8 cellular contexts compared by ENCODE assay signal in genomic region chr2:173355866-173356508, GRCh38. TPM values are rescaled to one million over a fixed set of nuclear protein-coding genes. Genes with fewer than 3 reads are reported as not detected.
DNase-seq lines count a peak whose midpoint lies in the region; ATAC-seq, FAIRE-seq and TF ChIP-seq lines count a peak whose summit lies in the region.

No MANE protein-coding gene starts in this region.

- no peak for DNase-seq in activated naive CD4-positive, alpha-beta T cell treated with anti-CD3 and anti-CD28 coated beads for 36 hours
- DNase-seq in activated naive CD4-positive, alpha-beta T cell treated with Interleukin-2 at 50 U/mL for 16 hours = no peak
- DNase-seq in foreskin keratinocyte = peak; percentile 87 to 92
- DNase-seq in MV-4-11 (lab: John Stamatoyannopoulos, UW) = no peak
- no peak for DNase-seq in activated CD8-positive, alpha-beta memory T cell treated with anti-CD3 and anti-CD28 coated beads, Interleukin-2, amount 50 U/mL, for 48 hours
- DNase-seq in pancreas = no peak

- H3K4me3 ChIP-seq in pancreas = peak overlapping the region in 2 of 4 donors; percentile 63 to 71

- FAIRE-seq in pancreas (lab: Jason Lieb, UNC) = no peak

- TF ChIP-seq CTCF in foreskin keratinocyte (conservative IDR thresholded peaks at IDR 0.05) (peak; percentile 2), pancreas (IDR thresholded peaks at IDR 0.05) (no peak)

- H3K27ac ChIP-seq in foreskin keratinocyte = peak overlapping the region; percentile 67
- no peak overlapping the region for H3K27ac ChIP-seq in pancreas

- ATAC-seq in SK-N-SH treated with all-trans-retinoic acid at 6 μM for 48 hours (peak; percentile 23), foreskin keratinocyte (peak; percentile 73), pancreas (no peak)

- H3K4me3 Mint-ChIP-seq in activated naive CD4-positive, alpha-beta T cell treated with anti-CD3 and anti-CD28 coated beads for 36 hours = peak overlapping the region; percentile 83
- peak overlapping the region; percentile 89 for H3K4me3 Mint-ChIP-seq in stimulated activated naive CD8-positive, alpha-beta T cell treated with anti-CD3 and anti-CD28 coated beads, Interleukin-15, Interleukin-2, amounts not matched to agents 100 ng/mL and 50 ng/mL, for 24 hours

- H3K4me1 ChIP-seq in foreskin keratinocyte (no peaks in the 10 kb centered on the region), pancreas (peaks cover 5 to 6% (median 5%) of the 10 kb centered on the region in 3 donors)

- CTCF ChIA-PET in activated naive CD4-positive, alpha-beta T cell treated with anti-CD3 and anti-CD28 coated beads for 36 hours (lab: Charles Lee) = no interaction called here

- H3K27me3 Mint-ChIP-seq in activated naive CD4-positive, alpha-beta T cell treated with anti-CD3 and anti-CD28 coated beads for 36 hours (ENCODE audit: low read depth) = peaks cover 42% of the 10 kb centered on the region
- H3K27me3 Mint-ChIP-seq in stimulated activated naive CD8-positive, alpha-beta T cell treated with anti-CD3 and anti-CD28 coated beads, Interleukin-15, Interleukin-2, amounts not matched to agents 100 ng/mL and 50 ng/mL, for 24 hours = peaks cover 38% of the 10 kb centered on the region

- H3K27ac Mint-ChIP-seq in activated naive CD4-positive, alpha-beta T cell treated with anti-CD3 and anti-CD28 coated beads for 36 hours = no peak overlapping the region
- H3K27ac Mint-ChIP-seq in stimulated activated naive CD8-positive, alpha-beta T cell treated with anti-CD3 and anti-CD28 coated beads, Interleukin-15, Interleukin-2, amounts not matched to agents 100 ng/mL and 50 ng/mL, for 24 hours = peak overlapping the region; percentile 81

- 64 to 65% methylated on average over 16 of the region's 16 CpGs for WGBS in pancreas, 2 donors

- H3K4me1 Mint-ChIP-seq in activated naive CD4-positive, alpha-beta T cell treated with anti-CD3 and anti-CD28 coated beads for 36 hours (ENCODE audit: low read depth) = peaks cover 14% of the 10 kb centered on the region
- peaks cover 49% of the 10 kb centered on the region for H3K4me1 Mint-ChIP-seq in stimulated activated naive CD8-positive, alpha-beta T cell treated with anti-CD3 and anti-CD28 coated beads, Interleukin-15, Interleukin-2, amounts not matched to agents 100 ng/mL and 50 ng/mL, for 24 hours (ENCODE audit: low read depth)

- H3K27me3 ChIP-seq in foreskin keratinocyte (peaks cover 3% of the 10 kb centered on the region), pancreas (peaks cover 0 to 18% (median 0%) of the 10 kb centered on the region in 4 donors)

- H3K9me3 ChIP-seq in pancreas = no peaks in the 10 kb centered on the region

- H3K9me3 Mint-ChIP-seq in activated naive CD4-positive, alpha-beta T cell treated with anti-CD3 and anti-CD28 coated beads for 36 hours = no peaks in the 10 kb centered on the region
- H3K9me3 Mint-ChIP-seq in stimulated activated naive CD8-positive, alpha-beta T cell treated with anti-CD3 and anti-CD28 coated beads, Interleukin-15, Interleukin-2, amounts not matched to agents 100 ng/mL and 50 ng/mL, for 24 hours = no peaks in the 10 kb centered on the region

- no peaks in the 10 kb centered on the region for H3K36me3 ChIP-seq in pancreas

- H3K36me3 Mint-ChIP-seq in activated naive CD4-positive, alpha-beta T cell treated with anti-CD3 and anti-CD28 coated beads for 36 hours (ENCODE audit: low read depth) = peaks cover 38% of the 10 kb centered on the region
- H3K36me3 Mint-ChIP-seq in stimulated activated naive CD8-positive, alpha-beta T cell treated with anti-CD3 and anti-CD28 coated beads, Interleukin-15, Interleukin-2, amounts not matched to agents 100 ng/mL and 50 ng/mL, for 24 hours (ENCODE audit: low read depth) = peaks cover 43% of the 10 kb centered on the region

- intact Hi-C loops in activated naive CD4-positive, alpha-beta T cell treated with anti-CD3 and anti-CD28 coated beads for 36 hours (cut with micrococcal nuclease) = loop anchor here (1.0 to 10.0 kb wide), 6 partner anchors 14 to 971 kb away; partner anchors contain the start of genes OLA1 and SP3
- intact Hi-C loops in pancreas (cut with DNase I) = no loop called here

TF ChIP-seq in SK-N-SH treated with all-trans-retinoic acid at 6 μM for 48 hours, 23 proteins besides CTCF, POLR2A, EP300 and RAD21 (continues in another document):
- no peak for TF ChIP-seq PPARA (CRISPR knock-in tag; IDR thresholded peaks at IDR 0.05; ENCODE audit: borderline replicate concordance)
- TF ChIP-seq ISL1 (CRISPR knock-in tag; IDR thresholded peaks at IDR 0.05) = no peak
- no peak for TF ChIP-seq POU6F1 (CRISPR knock-in tag; IDR thresholded peaks at IDR 0.05; ENCODE audit: borderline replicate concordance, low read depth)
- no peak for TF ChIP-seq TSHZ2 (CRISPR knock-in tag; IDR thresholded peaks at IDR 0.05)
- no peak for TF ChIP-seq ZNF70 (CRISPR knock-in tag; IDR thresholded peaks at IDR 0.05)
- TF ChIP-seq ZNF8 (CRISPR knock-in tag; IDR thresholded peaks at IDR 0.05) = no peak
- TF ChIP-seq CSRNP3 (CRISPR knock-in tag; IDR thresholded peaks at IDR 0.05) = no peak
- no peak for TF ChIP-seq ZFP3 (CRISPR knock-in tag; IDR thresholded peaks at IDR 0.05)
- TF ChIP-seq GLIS3 (CRISPR knock-in tag; IDR thresholded peaks at IDR 0.05) = no peak
- TF ChIP-seq PATZ1 (CRISPR knock-in tag; IDR thresholded peaks at IDR 0.05; ENCODE audit: borderline replicate concordance) = no peak
- TF ChIP-seq TCF4 (CRISPR knock-in tag; IDR thresholded peaks at IDR 0.05; ENCODE audit: borderline replicate concordance) = no peak
- TF ChIP-seq OSR1 (CRISPR knock-in tag; IDR thresholded peaks at IDR 0.05) = no peak

RNA-seq across cellular contexts. Expression of gene CDCA7, which starts 1.3 kb away (rescaled TPM):
- total RNA-seq in activated naive CD4-positive, alpha-beta T cell treated with anti-CD3 and anti-CD28 coated beads for 36 hours = 10 to 100 TPM; 74.0 to 74.7 TPM
- total RNA-seq in foreskin keratinocyte = 46.0 and 53.9 TPM in 2 replicates
- polyA plus RNA-seq in foreskin keratinocyte = 28.1 and 38.1 TPM in 2 replicates
- total RNA-seq in pancreas = 1 to 10 TPM in 2 of 6 donors, under 1 TPM in 4; 0.28 to 2.5 (median 0.82) TPM
- polyA plus RNA-seq in pancreas = under 1 TPM; 0.19 to 0.34 TPM

Comparison
In these comparisons a context has a peak if more than half of its experiments do, and no peak if none do; other contexts are left out.
1. DNase-seq: peak in foreskin keratinocyte (2 of 2); none in activated naive CD4-positive, alpha-beta T cell treated with anti-CD3 and anti-CD28 coated beads for 36 hours (single experiment), activated naive CD4-positive, alpha-beta T cell treated with Interleukin-2 at 50 U/mL for 16 hours (single experiment), MV-4-11 (single experiment), activated CD8-positive, alpha-beta memory T cell treated with anti-CD3 and anti-CD28 coated beads, Interleukin-2, amount 50 U/mL, for 48 hours (single experiment) and pancreas (0 of 6).
2. ATAC-seq: peak in SK-N-SH treated with all-trans-retinoic acid at 6 μM for 48 hours (single experiment) and foreskin keratinocyte (single experiment); none in pancreas (0 of 4).
3. RNA of gene CDCA7, which starts 1.3 kb away (total RNA-seq): 74.0 to 74.7 TPM in activated naive CD4-positive, alpha-beta T cell treated with anti-CD3 and anti-CD28 coated beads for 36 hours and 46.0 to 53.9 TPM in foreskin keratinocyte; 0.28 to 2.5 TPM in pancreas; every median in the first group is over 10 times any median in the second.